ENCODE assay signal across 1 cellular context in genomic region chr5:4653475-4653874, GRCh38.
TF ChIP-seq lines count a peak whose summit lies in the region.

No MANE protein-coding gene starts in this region.

TF ChIP-seq in GM23338, 12 proteins besides CTCF, POLR2A, EP300 and RAD21 (continued from another document):
- no peak for TF ChIP-seq REST (IDR thresholded peaks at IDR 0.05; ENCODE audit: unreplicated experiment)
- no peak for TF ChIP-seq STAT1 (IDR thresholded peaks at IDR 0.05; ENCODE audit: unreplicated experiment)
- TF ChIP-seq ZNF331 (CRISPR knock-in tag; IDR thresholded peaks at IDR 0.05; ENCODE audit: low read depth), result no peak
- TF ChIP-seq CREB1 (CRISPR knock-in tag; IDR thresholded peaks at IDR 0.05; ENCODE audit: low read depth), result no peak
- TF ChIP-seq NANOG (IDR thresholded peaks at IDR 0.05; ENCODE audit: borderline replicate concordance), result no peak
- no peak for TF ChIP-seq EZH2 (IDR thresholded peaks at IDR 0.05; ENCODE audit: low read depth, unreplicated experiment)
- TF ChIP-seq ZNF114 (CRISPR knock-in tag; IDR thresholded peaks at IDR 0.05), result no peak
- TF ChIP-seq JUNB (IDR thresholded peaks at IDR 0.05; ENCODE audit: unreplicated experiment), result no peak
- TF ChIP-seq, protein P1, sequence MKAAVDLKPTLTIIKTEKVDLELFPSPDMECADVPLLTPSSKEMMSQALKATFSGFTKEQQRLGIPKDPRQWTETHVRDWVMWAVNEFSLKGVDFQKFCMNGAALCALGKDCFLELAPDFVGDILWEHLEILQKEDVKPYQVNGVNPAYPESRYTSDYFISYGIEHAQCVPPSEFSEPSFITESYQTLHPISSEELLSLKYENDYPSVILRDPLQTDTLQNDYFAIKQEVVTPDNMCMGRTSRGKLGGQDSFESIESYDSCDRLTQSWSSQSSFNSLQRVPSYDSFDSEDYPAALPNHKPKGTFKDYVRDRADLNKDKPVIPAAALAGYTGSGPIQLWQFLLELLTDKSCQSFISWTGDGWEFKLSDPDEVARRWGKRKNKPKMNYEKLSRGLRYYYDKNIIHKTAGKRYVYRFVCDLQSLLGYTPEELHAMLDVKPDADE (IDR thresholded peaks at IDR 0.05), result no peak
